24 cellular contexts compared by ENCODE assay signal in the genomic region with DNA sequence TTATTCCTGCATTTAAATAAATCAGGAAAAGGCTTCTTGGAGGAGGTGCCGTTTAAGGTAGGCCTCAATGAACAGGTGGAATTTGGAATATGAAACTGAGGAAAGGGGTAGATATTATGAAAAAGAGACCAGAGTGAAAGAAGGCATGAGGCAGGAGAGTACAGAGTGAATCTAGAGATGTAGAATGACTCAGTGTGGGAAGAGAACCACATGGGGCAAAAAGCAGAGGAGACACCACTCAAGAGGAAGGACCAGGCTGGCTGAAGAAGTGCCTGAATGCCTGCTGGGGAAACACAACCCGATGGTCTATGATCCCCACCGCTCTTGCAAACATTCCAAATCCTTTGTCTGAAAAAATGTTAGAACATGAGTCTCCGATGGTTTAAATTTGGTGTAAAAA.
"Had no signal": no experiment of that assay in that cellular context is flagged by ENCODE, and none has a peak within 500 bp of the region (broad histone marks: within the 10 kb centered on the region; RNA-seq: fewer than 3 reads in every experiment).

No MANE protein-coding gene starts in this region.

- H3K27ac ChIP-seq: coronary artery, foreskin keratinocyte, left ventricle myocardium inferior, lower lobe of right lung, psoas muscle, spleen, suprapubic skin, tibial artery, upper lobe of right lung, vagina had no signal

- H3K4me1 Mint-ChIP-seq: endodermal cell; immature natural killer cell; memory B cell; nephron progenitor cell; stimulated activated naive B cell treated with anti-CD40 and anti-IgM and Interleukin-4, amounts not matched to agents 10 μg/mL and 1 μg/mL and 100 μg/mL, for 72 hours had no signal

- H3K9me3 ChIP-seq: left ventricle myocardium inferior, lower lobe of right lung, psoas muscle, spleen, suprapubic skin, tibial artery, upper lobe of right lung, vagina had no signal

- H3K9me3 Mint-ChIP-seq: endodermal cell, mesothelial cell of epicardium, nephron progenitor cell had no signal

- H3K4me3 Mint-ChIP-seq: endodermal cell; immature natural killer cell; memory B cell; mesothelial cell of epicardium; nephron progenitor cell; stimulated activated naive B cell treated with anti-CD40 and anti-IgM and Interleukin-4, amounts not matched to agents 10 μg/mL and 1 μg/mL and 100 μg/mL, for 72 hours had no signal

- H3K27ac Mint-ChIP-seq: endodermal cell; memory B cell; nephron progenitor cell; stimulated activated naive B cell treated with anti-CD40 and anti-IgM and Interleukin-4, amounts not matched to agents 10 μg/mL and 1 μg/mL and 100 μg/mL, for 72 hours had no signal

- DNase-seq: effector CD4-positive, alpha-beta T cell; endodermal cell; erythroblast; foreskin keratinocyte; immature natural killer cell; left cardiac atrium; left ventricle myocardium inferior; lower lobe of right lung; nephron progenitor cell; psoas muscle; retina; spleen; stimulated activated CD4-positive, alpha-beta T cell treated with anti-CD3 and anti-CD28 coated beads, Interleukin-15, amount 100 ng/mL, for 24 hours; stimulated activated CD4-positive, alpha-beta T cell treated with anti-CD3 and anti-CD28 coated beads, Interleukin-1b, Interleukin-23, amount 100 ng/mL, for 48 hours; stimulated activated CD4-positive, alpha-beta T cell treated with anti-CD3 and anti-CD28 coated beads, Interleukin-4, amount 100 ng/mL, for 24 hours; stimulated activated naive B cell treated with anti-CD40 and anti-IgM and Interleukin-4, amounts not matched to agents 10 μg/mL and 1 μg/mL and 100 μg/mL, for 72 hours; tibial artery; upper lobe of right lung had no signal

- H3K36me3 ChIP-seq: left ventricle myocardium inferior, lower lobe of right lung, spleen, suprapubic skin, tibial artery, upper lobe of right lung, vagina had no signal

- H3K4me1 ChIP-seq: foreskin keratinocyte, left ventricle myocardium inferior, lower lobe of right lung, psoas muscle, spleen, suprapubic skin, tibial artery, upper lobe of right lung, vagina had no signal

- ATAC-seq: foreskin keratinocyte; left cardiac atrium; lower lobe of right lung; psoas muscle; sciatic nerve; stimulated activated naive B cell treated with anti-CD40 and anti-IgM and Interleukin-4, amounts not matched to agents 10 μg/mL and 1 μg/mL and 100 μg/mL, for 72 hours; upper lobe of right lung had no signal

- H3K36me3 Mint-ChIP-seq: immature natural killer cell; memory B cell; mesothelial cell of epicardium; stimulated activated naive B cell treated with anti-CD40 and anti-IgM and Interleukin-4, amounts not matched to agents 10 μg/mL and 1 μg/mL and 100 μg/mL, for 72 hours had no signal

- H3K4me3 ChIP-seq: coronary artery, left ventricle myocardium inferior, lower lobe of right lung, psoas muscle, spleen, suprapubic skin, tibial artery, upper lobe of right lung, vagina had no signal

- H3K27me3 Mint-ChIP-seq: memory B cell; stimulated activated naive B cell treated with anti-CD40 and anti-IgM and Interleukin-4, amounts not matched to agents 10 μg/mL and 1 μg/mL and 100 μg/mL, for 72 hours had no signal

- H3K27me3 ChIP-seq: foreskin keratinocyte, spleen, suprapubic skin, tibial artery, upper lobe of right lung, vagina had no signal
